In the genomic region with DNA sequence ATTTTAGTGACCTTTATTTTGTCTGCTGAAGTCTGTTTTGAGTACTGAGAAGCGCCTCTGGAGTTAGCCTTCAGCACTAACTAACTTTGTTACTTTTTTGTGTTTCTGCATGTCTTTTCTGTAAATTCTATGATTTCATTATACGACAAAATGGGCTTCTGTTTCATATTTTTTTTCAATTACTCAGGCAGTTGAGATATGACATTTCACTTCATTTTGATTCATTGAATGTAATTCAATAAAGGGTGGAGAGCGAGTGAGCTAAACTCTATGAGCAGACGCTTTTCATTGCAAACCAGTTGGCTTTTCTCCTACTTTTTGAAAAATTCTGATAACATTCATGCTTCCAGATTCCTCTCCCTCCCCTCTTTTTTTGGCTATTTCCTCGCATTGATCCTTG, we compare ENCODE assay signal across 1 cellular context.
TF ChIP-seq lines count a peak whose summit lies in the region.

No MANE protein-coding gene starts in this region.

TF ChIP-seq in SK-N-SH treated with all-trans-retinoic acid at 6 μM for 48 hours, 23 proteins besides CTCF, POLR2A, EP300 and RAD21 (continued from another document):
- TF ChIP-seq TSHZ2 (CRISPR knock-in tag; IDR thresholded peaks at IDR 0.05), result peak; percentile 99
TF ChIP-seq in SK-N-SH treated with all-trans-retinoic acid at 6 μM for 48 hours: peak in this region for 13.
